ENCODE assay signal across 10 cellular contexts in genomic region chr5:139443766-139444473, GRCh38. TPM values are rescaled to one million over a fixed set of nuclear protein-coding genes. Genes with fewer than 3 reads are reported as not detected.
A peak's percentile ranks its signal among the peaks of the same experiment; 100 is the strongest.
DNase-seq lines count a peak whose midpoint lies in the region; ATAC-seq and TF ChIP-seq lines count a peak whose summit lies in the region.
"Had no signal": no experiment of that assay in that cellular context is flagged by ENCODE, and none has a peak within 500 bp of the region (broad histone marks: within the 10 kb centered on the region; RNA-seq: fewer than 3 reads in every experiment).

No MANE protein-coding gene starts in this region.

- peaks cover 8% of the 10 kb centered on the region for H3K36me3 Mint-ChIP-seq in activated CD4-positive, alpha-beta T cell treated with anti-CD3 and anti-CD28 coated beads, Interleukin-2, amount 10 ng/mL, durations not matched to agents 7 days and 5 days (ENCODE audit: low read depth)
- H3K36me3 Mint-ChIP-seq in stimulated activated naive B cell treated with anti-CD40 and anti-IgM and Interleukin-4, amounts not matched to agents 10 μg/mL and 1 μg/mL and 100 μg/mL, for 72 hours: peaks cover 2 to 11% of the 10 kb centered on the region in 2 donors

- H3K4me3 ChIP-seq in SK-N-SH (ENCODE audit: low read depth in 2 of 2, low read length in 1 of 2) (no peak overlapping the region), skeletal muscle satellite cell (ENCODE audit: low read length) (no peak overlapping the region), Karpas-422 (ENCODE audit: low read length) (no peak overlapping the region)
- H3K4me3 ChIP-seq: thoracic aorta had no signal

- H3K36me3 ChIP-seq in SK-N-SH (replicated peaks in 1 of 2; ENCODE audit: control insufficient read depth in 1 of 2, insufficient read depth in 2 of 2, low read length in 1 of 2): no peaks in the 10 kb centered on the region
- no peaks in the 10 kb centered on the region for H3K36me3 ChIP-seq in skeletal muscle satellite cell (ENCODE audit: insufficient read depth, low read length)
- H3K36me3 ChIP-seq in Karpas-422 (ENCODE audit: insufficient read depth, low read length): no peaks in the 10 kb centered on the region
- H3K36me3 ChIP-seq: thoracic aorta had no signal

- peaks cover 80% of the 10 kb centered on the region for H3K4me1 Mint-ChIP-seq in activated CD4-positive, alpha-beta T cell treated with anti-CD3 and anti-CD28 coated beads, Interleukin-2, amount 10 ng/mL, durations not matched to agents 7 days and 5 days
- H3K4me1 Mint-ChIP-seq in stimulated activated naive B cell treated with anti-CD40 and anti-IgM and Interleukin-4, amounts not matched to agents 10 μg/mL and 1 μg/mL and 100 μg/mL, for 72 hours: peaks cover 35 to 38% of the 10 kb centered on the region in 2 donors

- H2AFZ ChIP-seq in SK-N-SH (ENCODE audit: low read depth) (no peak overlapping the region), Karpas-422 (ENCODE audit: low read length) (no peak overlapping the region)

- CTCF ChIA-PET in activated CD4-positive, alpha-beta T cell treated with anti-CD3 and anti-CD28 coated beads, Interleukin-2, amount 10 ng/mL, durations not matched to agents 7 days and 5 days (lab: Charles Lee): interaction anchor here (1.1 to 1.8 kb wide), 5 partner anchors 22 to 190 kb away, joined by 3 to 5 read pairs (median 5); no protein-coding TSS in a partner anchor
- CTCF ChIA-PET in SK-N-SH (lab: Yijun Ruan, JAX): interaction anchor here (0.6 to 2.6 kb wide), 3 partner anchors 22 to 144 kb away, joined by 3 to 10 read pairs (median 10); no protein-coding TSS in a partner anchor

- WGBS in SK-N-SH (ENCODE audit: low lambda C conversion rate): 26% methylated on average over 4 of the region's 4 CpGs

- H3K4me2 ChIP-seq in SK-N-SH: peak overlapping the region; percentile 36; the same call in 1 of the 2 replicates
- peak overlapping the region; percentile 47 for H3K4me2 ChIP-seq in skeletal muscle satellite cell (ENCODE audit: low read length)
- no peak overlapping the region for H3K4me2 ChIP-seq in Karpas-422 (ENCODE audit: low read depth, low read length, poor library complexity, severe bottlenecking)

- no peaks in the 10 kb centered on the region for H3K27me3 ChIP-seq in SK-N-SH (ENCODE audit: insufficient read depth)
- no peaks in the 10 kb centered on the region for H3K27me3 ChIP-seq in skeletal muscle satellite cell (ENCODE audit: control insufficient read depth, insufficient read depth, low read length)
- H3K27me3 ChIP-seq in Karpas-422 (ENCODE audit: low read length): no peaks in the 10 kb centered on the region

- ATAC-seq in stimulated activated naive B cell treated with anti-CD40 and anti-IgM and Interleukin-4, amounts not matched to agents 10 μg/mL and 1 μg/mL and 100 μg/mL, for 72 hours (replicated peaks): no peak

- H3F3A ChIP-seq in SK-N-SH (replicated peaks; ENCODE audit: insufficient read depth): peaks cover 40% of the 10 kb centered on the region

- H3K27ac Mint-ChIP-seq in activated CD4-positive, alpha-beta T cell treated with anti-CD3 and anti-CD28 coated beads, Interleukin-2, amount 10 ng/mL, durations not matched to agents 7 days and 5 days: peak overlapping the region; percentile 84
- no peak overlapping the region for H3K27ac Mint-ChIP-seq in stimulated activated naive B cell treated with anti-CD40 and anti-IgM and Interleukin-4, amounts not matched to agents 10 μg/mL and 1 μg/mL and 100 μg/mL, for 72 hours

- H4K20me1 ChIP-seq in SK-N-SH (ENCODE audit: insufficient read depth): no peaks in the 10 kb centered on the region
- no peaks in the 10 kb centered on the region for H4K20me1 ChIP-seq in Karpas-422 (ENCODE audit: insufficient read depth, low read depth, low read length)

- H3K9me2 ChIP-seq in SK-N-SH (no peaks in the 10 kb centered on the region), Karpas-422 (replicated peaks; ENCODE audit: insufficient read depth, low read length) (no peaks in the 10 kb centered on the region)

- no peaks in the 10 kb centered on the region for H3K79me2 ChIP-seq in SK-N-SH (ENCODE audit: insufficient read depth)
- H3K79me2 ChIP-seq in Karpas-422 (ENCODE audit: low read length): no peaks in the 10 kb centered on the region

- no peak for TF ChIP-seq RAD21 in SK-N-SH (IDR thresholded peaks at IDR 0.05; ENCODE audit: low read length)

- peak; percentile 77 to 92 for TF ChIP-seq EP300 in SK-N-SH (IDR thresholded peaks at IDR 0.05; ENCODE audit: borderline replicate concordance in 1 of 2, low read depth in 1 of 2, low read length in 1 of 2)

- H3K4me3 Mint-ChIP-seq in activated CD4-positive, alpha-beta T cell treated with anti-CD3 and anti-CD28 coated beads, Interleukin-2, amount 10 ng/mL, durations not matched to agents 7 days and 5 days: no peak overlapping the region
- no peak overlapping the region for H3K4me3 Mint-ChIP-seq in stimulated activated naive B cell treated with anti-CD40 and anti-IgM and Interleukin-4, amounts not matched to agents 10 μg/mL and 1 μg/mL and 100 μg/mL, for 72 hours

- H3K9me3 Mint-ChIP-seq in activated CD4-positive, alpha-beta T cell treated with anti-CD3 and anti-CD28 coated beads, Interleukin-2, amount 10 ng/mL, durations not matched to agents 7 days and 5 days: peaks cover 3% of the 10 kb centered on the region
- H3K9me3 Mint-ChIP-seq in stimulated activated naive B cell treated with anti-CD40 and anti-IgM and Interleukin-4, amounts not matched to agents 10 μg/mL and 1 μg/mL and 100 μg/mL, for 72 hours: peaks cover 0 to 11% of the 10 kb centered on the region in 2 donors

- TF ChIP-seq CTCF in SK-N-SH (IDR thresholded peaks at IDR 0.05): no peak

- H3K9me3 ChIP-seq in SK-N-SH (no peaks in the 10 kb centered on the region), skeletal muscle satellite cell (replicated peaks; ENCODE audit: low read length) (no peaks in the 10 kb centered on the region), Karpas-422 (ENCODE audit: low read length) (no peaks in the 10 kb centered on the region)
- H3K9me3 ChIP-seq: thoracic aorta had no signal

- DNase-seq in activated CD4-positive, alpha-beta T cell treated with anti-CD3 and anti-CD28 coated beads, Interleukin-2, amount 10 ng/mL, durations not matched to agents 7 days and 5 days: no peak
- DNase-seq in activated CD4-positive, alpha-beta T cell treated with anti-CD3 and anti-CD28 coated beads for 48 hours: no peak
- DNase-seq in SK-N-SH (peak; percentile 16), dermis blood vessel endothelial cell (peak; percentile 71), Karpas-422 (no peak), NCI-H774 (lab: John Stamatoyannopoulos, UW) (no peak)
- DNase-seq in stimulated activated naive B cell treated with anti-CD40 and anti-IgM and Interleukin-4, amounts not matched to agents 10 μg/mL and 1 μg/mL and 100 μg/mL, for 72 hours: no peak

- H3K9ac ChIP-seq in SK-N-SH (peak overlapping the region; percentile 42; the same call in 1 of the 2 replicates), skeletal muscle satellite cell (ENCODE audit: low read depth, low read length) (peak overlapping the region; percentile 11), Karpas-422 (ENCODE audit: low read length) (no peak overlapping the region)

- H3K27ac ChIP-seq in SK-N-SH (ENCODE audit: low read depth in 2 of 2, low read length in 1 of 2) (peak overlapping the region; percentile 67 to 87; a peak in 3 of 4 replicates), Karpas-422 (ENCODE audit: low read length) (no peak overlapping the region)
- H3K27ac ChIP-seq: HL-60, thoracic aorta had no signal

- POLR2A ChIA-PET in activated CD4-positive, alpha-beta T cell treated with anti-CD3 and anti-CD28 coated beads, Interleukin-2, amount 10 ng/mL, durations not matched to agents 7 days and 5 days (lab: Charles Lee): no interaction called here
- POLR2A ChIA-PET in SK-N-SH (lab: Yijun Ruan, JAX): no interaction called here

- no peaks in the 10 kb centered on the region for H3K27me3 Mint-ChIP-seq in activated CD4-positive, alpha-beta T cell treated with anti-CD3 and anti-CD28 coated beads, Interleukin-2, amount 10 ng/mL, durations not matched to agents 7 days and 5 days
- H3K27me3 Mint-ChIP-seq in stimulated activated naive B cell treated with anti-CD40 and anti-IgM and Interleukin-4, amounts not matched to agents 10 μg/mL and 1 μg/mL and 100 μg/mL, for 72 hours: peaks cover 0 to 4% of the 10 kb centered on the region in 2 donors

- H3K4me1 ChIP-seq in SK-N-SH (ENCODE audit: control insufficient read depth in 1 of 2, insufficient read depth in 2 of 2, low read depth in 1 of 2, low read length in 1 of 2) (peaks cover 5 to 29% of the 10 kb centered on the region in 2 experiments; a peak in 3 of 4 replicates), skeletal muscle satellite cell (ENCODE audit: control insufficient read depth, insufficient read depth, low read length) (peaks cover 27% of the 10 kb centered on the region), Karpas-422 (ENCODE audit: low read length) (peaks cover 11% of the 10 kb centered on the region)

RNA-seq across cellular contexts. Expression of gene DNAJC18, which starts 4.6 kb away (rescaled TPM):
- total RNA-seq in activated CD4-positive, alpha-beta T cell treated with anti-CD3 and anti-CD28 coated beads, Interleukin-2, amount 10 ng/mL, durations not matched to agents 7 days and 5 days: 1 to 10 TPM; 4.5 to 6.8 TPM
- polyA plus RNA-seq in SK-N-SH (2012; rRNA removed): 7.4 and 10.3 TPM in 2 replicates
- polyA plus RNA-seq in SK-N-SH (2012; cell fraction: cytosol; rRNA removed): 10.7 and 14.5 TPM in 2 replicates
- polyA plus RNA-seq in SK-N-SH (2012; cell fraction: nucleus; rRNA removed): 3.1 and 7.3 TPM in 2 replicates
- total RNA-seq in dermis blood vessel endothelial cell: 8.6 and 9.0 TPM in 2 replicates
- 2.2 and 3.5 TPM in 2 replicates for total RNA-seq in skeletal muscle satellite cell (2012; rRNA removed)
- total RNA-seq in Karpas-422 (2014; rRNA removed; shearing (Covaris generic); ENCODE audit: low replicate concordance): 6.0 and 9.0 TPM in 2 replicates

RNA-seq across cellular contexts. Expression of gene ECSCR, which starts 18.6 kb away (rescaled TPM):
- total RNA-seq in activated CD4-positive, alpha-beta T cell treated with anti-CD3 and anti-CD28 coated beads, Interleukin-2, amount 10 ng/mL, durations not matched to agents 7 days and 5 days: under 1 TPM; 0.45 to 0.73 TPM
- 10.9 and 13.5 TPM in 2 replicates for polyA plus RNA-seq in SK-N-SH (2012; rRNA removed)
- 9.4 and 11.9 TPM in 2 replicates for polyA plus RNA-seq in SK-N-SH (2012; cell fraction: cytosol; rRNA removed)
- polyA plus RNA-seq in SK-N-SH (2012; cell fraction: nucleus; rRNA removed): 4.1 and 4.7 TPM in 2 replicates
- 404 and 423 TPM in 2 replicates for total RNA-seq in dermis blood vessel endothelial cell
- 0.22 TPM in 1 of 2 replicates, not detected in the other for total RNA-seq in skeletal muscle satellite cell (2012; rRNA removed)
- not detected in 2 replicates for total RNA-seq in Karpas-422 (2014; rRNA removed; shearing (Covaris generic); ENCODE audit: low replicate concordance)

RNA-seq across cellular contexts. Expression of gene SMIM33, which starts 26.9 kb away (rescaled TPM):
- total RNA-seq in activated CD4-positive, alpha-beta T cell treated with anti-CD3 and anti-CD28 coated beads, Interleukin-2, amount 10 ng/mL, durations not matched to agents 7 days and 5 days: 1 to 10 TPM; 1.1 to 1.2 TPM
- not detected in 2 replicates for polyA plus RNA-seq in SK-N-SH (2012; rRNA removed)
- not detected in 2 replicates for polyA plus RNA-seq in SK-N-SH (2012; cell fraction: cytosol; rRNA removed)
- polyA plus RNA-seq in SK-N-SH (2012; cell fraction: nucleus; rRNA removed): not detected in 2 replicates
- total RNA-seq in dermis blood vessel endothelial cell: not detected in 2 replicates
- total RNA-seq in skeletal muscle satellite cell (2012; rRNA removed): not detected in 2 replicates
- not detected in 2 replicates for total RNA-seq in Karpas-422 (2014; rRNA removed; shearing (Covaris generic); ENCODE audit: low replicate concordance)
- total RNA-seq: thoracic aorta had no signal

RNA-seq across cellular contexts. Expression of gene STING1, which starts 38.6 kb away (rescaled TPM):
- total RNA-seq in activated CD4-positive, alpha-beta T cell treated with anti-CD3 and anti-CD28 coated beads, Interleukin-2, amount 10 ng/mL, durations not matched to agents 7 days and 5 days: 100 to 1,000 TPM; 175 TPM
- 98.4 and 119 TPM in 2 replicates for polyA plus RNA-seq in SK-N-SH (2012; rRNA removed)
- polyA plus RNA-seq in SK-N-SH (2012; cell fraction: cytosol; rRNA removed): 37.8 and 54.3 TPM in 2 replicates
- polyA plus RNA-seq in SK-N-SH (2012; cell fraction: nucleus; rRNA removed): 254 and 357 TPM in 2 replicates
- total RNA-seq in dermis blood vessel endothelial cell: 36.9 and 69.6 TPM in 2 replicates
- total RNA-seq in skeletal muscle satellite cell (2012; rRNA removed): 15.1 and 16.0 TPM in 2 replicates
- total RNA-seq in Karpas-422 (2014; rRNA removed; shearing (Covaris generic); ENCODE audit: low replicate concordance): not detected in 2 replicates

RNA-seq across cellular contexts. Expression of gene SPATA24, which starts 40.0 kb away (rescaled TPM):
- 1 to 10 TPM; 5.5 to 7.2 TPM for total RNA-seq in activated CD4-positive, alpha-beta T cell treated with anti-CD3 and anti-CD28 coated beads, Interleukin-2, amount 10 ng/mL, durations not matched to agents 7 days and 5 days
- polyA plus RNA-seq in SK-N-SH (2012; rRNA removed): 7.6 and 10.8 TPM in 2 replicates
- 8.6 and 11.1 TPM in 2 replicates for polyA plus RNA-seq in SK-N-SH (2012; cell fraction: cytosol; rRNA removed)
- 11.5 and 13.5 TPM in 2 replicates for polyA plus RNA-seq in SK-N-SH (2012; cell fraction: nucleus; rRNA removed)
- total RNA-seq in dermis blood vessel endothelial cell: 8.0 and 10.0 TPM in 2 replicates
- 2.0 and 6.3 TPM in 2 replicates for total RNA-seq in skeletal muscle satellite cell (2012; rRNA removed)
- 4.6 and 7.7 TPM in 2 replicates for total RNA-seq in Karpas-422 (2014; rRNA removed; shearing (Covaris generic); ENCODE audit: low replicate concordance)

Comparison
In these comparisons a context has a peak if more than half of its experiments do, and no peak if none do; other contexts are left out.
1. DNase-seq: peak in SK-N-SH (single experiment) and dermis blood vessel endothelial cell (single experiment); none in activated CD4-positive, alpha-beta T cell treated with anti-CD3 and anti-CD28 coated beads, Interleukin-2, amount 10 ng/mL, durations not matched to agents 7 days and 5 days (single experiment), activated CD4-positive, alpha-beta T cell treated with anti-CD3 and anti-CD28 coated beads for 48 hours (single experiment), Karpas-422 (single experiment), stimulated activated naive B cell treated with anti-CD40 and anti-IgM and Interleukin-4, amounts not matched to agents 10 μg/mL and 1 μg/mL and 100 μg/mL, for 72 hours (single experiment) and NCI-H774 (single experiment).
2. RNA of gene ECSCR, which starts 18.6 kb away (total RNA-seq): 404 to 423 TPM in dermis blood vessel endothelial cell; 0.45 to 0.73 TPM in activated CD4-positive, alpha-beta T cell treated with anti-CD3 and anti-CD28 coated beads, Interleukin-2, amount 10 ng/mL, durations not matched to agents 7 days and 5 days and not detected in Karpas-422; every median in the first group is over 100 times any median in the second.